In genomic region chr3:154181127-154181691, GRCh38 we compare ENCODE assay signal across 17 cellular contexts.
A peak's percentile ranks its signal among the peaks of the same experiment; 100 is the strongest.
DNase-seq lines count a peak whose midpoint lies in the region; ATAC-seq and TF ChIP-seq lines count a peak whose summit lies in the region.
"Had no signal": no experiment of that assay in that cellular context is flagged by ENCODE, and none has a peak within 500 bp of the region (broad histone marks: within the 10 kb centered on the region; RNA-seq: fewer than 3 reads in every experiment).

No MANE protein-coding gene starts in this region.

- DNase-seq in COR-L47 (lab: John Stamatoyannopoulos, UW) (peak; percentile 54), NCI-H1417 (lab: John Stamatoyannopoulos, UW) (peak in 2 of 3 experiments; percentile 57 to 81), mucosa of gallbladder (ENCODE audit: low spot score) (peak; percentile 34)
- DNase-seq in stimulated activated CD4-positive, alpha-beta T cell treated with anti-CD3 and anti-CD28 coated beads, Interleukin-12 subunit alpha, Interleukin-12 subunit beta, amount 100 ng/mL, for 4 hours = no peak
- DNase-seq: activated CD4-positive, alpha-beta memory T cell treated with anti-CD3 and anti-CD28 coated beads, Interleukin-2, amount 10 ng/mL, durations not matched to agents 7 days and 5 days; AML-193; brain microvascular endothelial cell; NCI-H1694; pancreas; stimulated activated CD4-positive, alpha-beta T cell treated with anti-CD3 and anti-CD28 coated beads, Interleukin-1b, Interleukin-23, amount 100 ng/mL, for 48 hours had no signal

- H3K36me3 Mint-ChIP-seq in brain = peaks cover 6% of the 10 kb centered on the region
- H3K36me3 Mint-ChIP-seq: memory B cell; stimulated activated memory B cell treated with anti-CD40 and anti-IgM and Interleukin-4, amounts not matched to agents 10 μg/mL and 1 μg/mL and 100 μg/mL, for 72 hours had no signal

- peaks cover 3% of the 10 kb centered on the region for H3K27me3 Mint-ChIP-seq in brain
- H3K27me3 Mint-ChIP-seq: stimulated activated memory B cell treated with anti-CD40 and anti-IgM and Interleukin-4, amounts not matched to agents 10 μg/mL and 1 μg/mL and 100 μg/mL, for 72 hours had no signal

- peaks cover 0 to 10% (median 4%) of the 10 kb centered on the region in 5 experiments for H3K9me3 Mint-ChIP-seq in brain
- H3K9me3 Mint-ChIP-seq: activated CD4-positive, alpha-beta memory T cell treated with anti-CD3 and anti-CD28 coated beads, Interleukin-2, amount 10 ng/mL, durations not matched to agents 7 days and 5 days; activated T-helper 2 cell treated with anti-CD3 and anti-CD28 coated beads, Interferon-gamma antibody, Interleukin-2, Interleukin-4, amounts not matched to agents 10 μg/mL and 5 μg/mL and 100 μg/mL, durations not matched to agents 14 hours and 24 hours and 36 hours; memory B cell; stimulated activated memory B cell treated with anti-CD40 and anti-IgM and Interleukin-4, amounts not matched to agents 10 μg/mL and 1 μg/mL and 100 μg/mL, for 72 hours had no signal

- peaks cover 28% of the 10 kb centered on the region for H3K4me1 Mint-ChIP-seq in brain
- H3K4me1 Mint-ChIP-seq: activated CD4-positive, alpha-beta memory T cell treated with anti-CD3 and anti-CD28 coated beads, Interleukin-2, amount 10 ng/mL, durations not matched to agents 7 days and 5 days; memory B cell; stimulated activated memory B cell treated with anti-CD40 and anti-IgM and Interleukin-4, amounts not matched to agents 10 μg/mL and 1 μg/mL and 100 μg/mL, for 72 hours had no signal

- peak overlapping the region in 3 of 5 experiments; percentile 45 to 66 (median 59) for H3K4me3 Mint-ChIP-seq in brain
- H3K4me3 Mint-ChIP-seq: activated CD4-positive, alpha-beta memory T cell treated with anti-CD3 and anti-CD28 coated beads, Interleukin-2, amount 10 ng/mL, durations not matched to agents 7 days and 5 days; memory B cell; stimulated activated memory B cell treated with anti-CD40 and anti-IgM and Interleukin-4, amounts not matched to agents 10 μg/mL and 1 μg/mL and 100 μg/mL, for 72 hours had no signal

- H3K27ac Mint-ChIP-seq in brain = peak overlapping the region; percentile 56 to 87 (median 69)
- H3K27ac Mint-ChIP-seq: activated CD4-positive, alpha-beta memory T cell treated with anti-CD3 and anti-CD28 coated beads, Interleukin-2, amount 10 ng/mL, durations not matched to agents 7 days and 5 days; activated T-helper 2 cell treated with anti-CD3 and anti-CD28 coated beads, Interferon-gamma antibody, Interleukin-2, Interleukin-4, amounts not matched to agents 10 μg/mL and 5 μg/mL and 100 μg/mL, durations not matched to agents 14 hours and 24 hours and 36 hours; memory B cell; stimulated activated memory B cell treated with anti-CD40 and anti-IgM and Interleukin-4, amounts not matched to agents 10 μg/mL and 1 μg/mL and 100 μg/mL, for 72 hours had no signal

- ATAC-seq in GM21723 (IDR thresholded peaks at IDR 0.05; ENCODE audit: unreplicated experiment) (no peak), GM18517 (IDR thresholded peaks at IDR 0.05; ENCODE audit: unreplicated experiment) (no peak), HG03457 (IDR thresholded peaks at IDR 0.05; ENCODE audit: unreplicated experiment) (no peak)
- ATAC-seq: stimulated activated memory B cell treated with anti-CD40 and anti-IgM and Interleukin-4, amounts not matched to agents 10 μg/mL and 1 μg/mL and 100 μg/mL, for 72 hours had no signal

- no peak for TF ChIP-seq CTCF in brain (conservative IDR thresholded peaks at IDR 0.05)
